ENCODE assay signal across 8 cellular contexts in genomic region chr2:74507926-74508520, GRCh38. TPM values are rescaled to one million over a fixed set of nuclear protein-coding genes. Genes with fewer than 3 reads are reported as not detected.
A peak's percentile ranks its signal among the peaks of the same experiment; 100 is the strongest.
DNase-seq lines count a peak whose midpoint lies in the region; ATAC-seq, FAIRE-seq and TF ChIP-seq lines count a peak whose summit lies in the region.

No MANE protein-coding gene starts in this region.

- peak overlapping the region; percentile 99 for H3K27ac Mint-ChIP-seq in mesothelial cell of epicardium

- H3K9ac ChIP-seq in duodenal mucosa (ENCODE audit: low read depth in 1 of 2, low read length in 2 of 2), result peak overlapping the region; percentile 77 to 89

- TF ChIP-seq CTCF in cardiac muscle cell (IDR thresholded peaks at IDR 0.05; ENCODE audit: low read depth, low read length), result no peak
- no peak for TF ChIP-seq CTCF in RWPE1 (conservative IDR thresholded peaks at IDR 0.05; ENCODE audit: low read depth)
- no peak for TF ChIP-seq CTCF in mesothelial cell of epicardium (IDR thresholded peaks at IDR 0.05; ENCODE audit: unreplicated experiment)
- TF ChIP-seq CTCF in vagina (IDR thresholded peaks at IDR 0.05), result no peak
- TF ChIP-seq CTCF in D721Med (IDR thresholded peaks at IDR 0.05; ENCODE audit: insufficient read depth, missing control alignments), result no peak

- ATAC-seq in HG03175 (IDR thresholded peaks at IDR 0.05; ENCODE audit: unreplicated experiment), result peak; percentile 6

- FAIRE-seq in D721Med (lab: Jason Lieb, UNC), result no peak

- intact Hi-C loops in cardiac septum (cut with DNase I) (loop anchor here (1.0 kb wide), 1 partner anchor 21 kb away; the partner anchor contains the start of genes AUP1 and HTRA2), vagina (cut with DNase I) (no loop called here)

- H3K4me3 Mint-ChIP-seq in mesothelial cell of epicardium, result peak overlapping the region; percentile 96

- peaks cover 16% of the 10 kb centered on the region for H3K36me3 Mint-ChIP-seq in mesothelial cell of epicardium

- peaks cover 29% of the 10 kb centered on the region for H3K4me1 Mint-ChIP-seq in mesothelial cell of epicardium

- no peaks in the 10 kb centered on the region for H3K9me3 Mint-ChIP-seq in mesothelial cell of epicardium

- H3K4me3 ChIP-seq in cardiac muscle cell (peak overlapping the region; percentile 74), duodenal mucosa (ENCODE audit: low read depth in 1 of 2, low read length in 2 of 2) (peak overlapping the region; percentile 94 to 98), vagina (peak overlapping the region; percentile 76 to 91)

- no peak for TF ChIP-seq POLR2A in vagina (IDR thresholded peaks at IDR 0.05)

- H3K27ac ChIP-seq in cardiac muscle cell (peak overlapping the region; percentile 95), RWPE1 (peak overlapping the region; percentile 96), duodenal mucosa (ENCODE audit: low read depth, low read length) (peak overlapping the region; percentile 100), vagina (peak overlapping the region; percentile 98)

- H3K27me3 ChIP-seq in cardiac muscle cell, result peaks cover 67% of the 10 kb centered on the region
- H3K27me3 ChIP-seq in duodenal mucosa (ENCODE audit: control insufficient read depth in 1 of 2, insufficient read depth in 2 of 2, low read length in 2 of 2), result peaks cover 15 to 39% of the 10 kb centered on the region in 2 donors
- peaks cover 10% of the 10 kb centered on the region for H3K27me3 ChIP-seq in vagina

- no peaks in the 10 kb centered on the region for H3K4me1 ChIP-seq in cardiac muscle cell (ENCODE audit: low read depth)
- H3K4me1 ChIP-seq in duodenal mucosa (ENCODE audit: control insufficient read depth in 1 of 2, insufficient read depth in 2 of 2, low read length in 2 of 2), result peaks cover 36 to 37% of the 10 kb centered on the region in 2 donors
- peaks cover 44% of the 10 kb centered on the region for H3K4me1 ChIP-seq in vagina

- H3K9me3 ChIP-seq in cardiac muscle cell (ENCODE audit: low read depth) (no peaks in the 10 kb centered on the region), duodenal mucosa (ENCODE audit: control insufficient read depth in 1 of 2, low read length in 2 of 2) (no peaks in the 10 kb centered on the region), vagina (no peaks in the 10 kb centered on the region)

- H3K27me3 Mint-ChIP-seq in mesothelial cell of epicardium (ENCODE audit: low read depth), result peaks cover 63% of the 10 kb centered on the region

- H3K36me3 ChIP-seq in cardiac muscle cell (peaks cover 4% of the 10 kb centered on the region), duodenal mucosa (ENCODE audit: control insufficient read depth in 1 of 2, insufficient read depth in 2 of 2, low read length in 2 of 2) (peaks cover 0 to 11% of the 10 kb centered on the region in 2 donors), vagina (peaks cover 0 to 21% of the 10 kb centered on the region in 2 donors)

- POLR2A ChIA-PET in RWPE1 (lab: Yijun Ruan, JAX; ENCODE audit: low non-redundant PET), result no interaction called here

- CTCF ChIA-PET in RWPE1 (lab: Yijun Ruan, JAX), result interaction anchor here (0.7 to 1.7 kb wide), 6 partner anchors 11 to 42 kb away, joined by 3 to 7 read pairs (median 4); partner anchors contain the start of genes CCDC142 and TTC31

- DNase-seq in cardiac muscle cell (ENCODE audit: low read depth in 1 of 2, low spot score in 1 of 2) (peak in 1 of 2 donors; percentile 58), cardiac septum (ENCODE audit: low spot score) (no peak), RWPE1 (ENCODE audit: low spot score) (no peak), mesothelial cell of epicardium (ENCODE audit: low spot score in 2 of 2, unreplicated experiment in 2 of 2) (peak in 1 of 2 experiments; percentile 66), vagina (ENCODE audit: extremely low spot score in 2 of 2) (no peak), D721Med (ENCODE audit: insufficient read length, low spot score) (no peak)

RNA-seq across cellular contexts. Expression of gene PCGF1, which starts 0.5 kb away (rescaled TPM):
- total RNA-seq in cardiac muscle cell (7.8 and 10.9 TPM in 2 replicates), cardiac septum (11.4 TPM), mesothelial cell of epicardium (17.0 to 23.0 TPM (median 20.3 TPM) in 3 replicates), vagina (14.7 TPM)
- 14.2 and 18.9 TPM in 2 replicates for polyA plus RNA-seq in cardiac muscle cell

RNA-seq across cellular contexts. Expression of gene TLX2, which starts 6.2 kb away (rescaled TPM):
- total RNA-seq in cardiac muscle cell (0.06 TPM in 1 of 2 replicates, not detected in the other), cardiac septum (not detected), mesothelial cell of epicardium (0.18 TPM in 1 of 3 replicates, not detected in the others), vagina (6.6 TPM)
- not detected in 2 replicates for polyA plus RNA-seq in cardiac muscle cell

RNA-seq across cellular contexts. Expression of gene LBX2, which starts 8.6 kb away (rescaled TPM):
- total RNA-seq in cardiac muscle cell, result 0.49 and 0.80 TPM in 2 replicates
- 1.7 TPM in 1 of 2 replicates, not detected in the other for polyA plus RNA-seq in cardiac muscle cell
- 0.51 TPM for total RNA-seq in cardiac septum
- 0.86 to 1.1 TPM (median 0.89 TPM) in 3 replicates for total RNA-seq in mesothelial cell of epicardium
- total RNA-seq in vagina, result not detected

RNA-seq across cellular contexts. Expression of gene DQX1, which starts 18.0 kb away (rescaled TPM):
- total RNA-seq in cardiac muscle cell (0.98 and 1.1 TPM in 2 replicates), cardiac septum (not detected), mesothelial cell of epicardium (0.16 to 0.42 TPM (median 0.29 TPM) in 3 replicates), vagina (9.6 TPM)
- polyA plus RNA-seq in cardiac muscle cell, result 0.60 and 0.67 TPM in 2 replicates

RNA-seq across cellular contexts. Expression of gene AUP1, which starts 21.5 kb away (rescaled TPM):
- 93.2 and 105 TPM in 2 replicates for total RNA-seq in cardiac muscle cell
- polyA plus RNA-seq in cardiac muscle cell, result 120 and 122 TPM in 2 replicates
- 50.0 TPM for total RNA-seq in cardiac septum
- 86.2 to 89.4 TPM (median 86.8 TPM) in 3 replicates for total RNA-seq in mesothelial cell of epicardium
- total RNA-seq in vagina, result 124 TPM
